ENCODE assay signal across 1 cellular context in the genomic region with DNA sequence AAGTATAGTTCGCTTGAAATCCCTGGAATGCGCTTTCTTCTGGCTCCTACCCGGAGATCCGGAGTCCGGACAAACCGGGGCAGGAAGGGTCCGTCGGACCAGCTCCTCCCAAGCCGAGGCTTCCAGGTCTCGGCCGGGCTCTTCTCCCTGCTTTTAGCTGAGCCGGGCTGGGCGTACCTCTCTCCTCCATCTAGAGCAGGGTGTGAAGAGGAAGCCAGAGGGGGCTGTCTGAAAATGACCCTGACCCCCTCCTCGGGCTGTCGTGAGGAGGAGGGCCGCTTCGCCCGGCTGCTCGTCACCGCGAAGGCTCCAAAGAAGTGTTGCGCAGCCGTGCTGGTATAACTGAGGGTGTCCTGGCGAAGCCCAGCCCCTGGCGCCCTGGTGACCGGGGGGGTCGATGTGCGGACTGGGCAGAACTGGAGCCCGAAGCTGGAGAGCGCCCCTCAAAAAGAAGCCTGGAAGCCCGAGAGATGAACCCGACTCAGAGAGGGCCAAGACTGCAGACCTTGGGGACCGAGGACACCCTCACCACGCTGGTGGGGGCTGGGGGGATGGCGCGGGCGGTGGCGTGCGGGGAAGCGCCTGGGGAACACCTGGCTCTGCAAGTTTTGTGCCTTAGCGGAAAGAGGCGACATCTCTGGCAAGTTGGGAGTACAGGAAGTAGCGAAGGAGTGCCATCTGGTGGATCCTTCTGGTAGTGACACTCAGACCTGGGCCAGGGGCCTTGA.
A peak's percentile ranks its signal among the peaks of the same experiment; 100 is the strongest.
TF ChIP-seq lines count a peak whose summit lies in the region.

No MANE protein-coding gene starts in this region.

TF ChIP-seq in HepG2, 621 proteins besides CTCF, POLR2A, EP300 and RAD21 (continued from another document and continues in another):
- TF ChIP-seq, protein P1, sequence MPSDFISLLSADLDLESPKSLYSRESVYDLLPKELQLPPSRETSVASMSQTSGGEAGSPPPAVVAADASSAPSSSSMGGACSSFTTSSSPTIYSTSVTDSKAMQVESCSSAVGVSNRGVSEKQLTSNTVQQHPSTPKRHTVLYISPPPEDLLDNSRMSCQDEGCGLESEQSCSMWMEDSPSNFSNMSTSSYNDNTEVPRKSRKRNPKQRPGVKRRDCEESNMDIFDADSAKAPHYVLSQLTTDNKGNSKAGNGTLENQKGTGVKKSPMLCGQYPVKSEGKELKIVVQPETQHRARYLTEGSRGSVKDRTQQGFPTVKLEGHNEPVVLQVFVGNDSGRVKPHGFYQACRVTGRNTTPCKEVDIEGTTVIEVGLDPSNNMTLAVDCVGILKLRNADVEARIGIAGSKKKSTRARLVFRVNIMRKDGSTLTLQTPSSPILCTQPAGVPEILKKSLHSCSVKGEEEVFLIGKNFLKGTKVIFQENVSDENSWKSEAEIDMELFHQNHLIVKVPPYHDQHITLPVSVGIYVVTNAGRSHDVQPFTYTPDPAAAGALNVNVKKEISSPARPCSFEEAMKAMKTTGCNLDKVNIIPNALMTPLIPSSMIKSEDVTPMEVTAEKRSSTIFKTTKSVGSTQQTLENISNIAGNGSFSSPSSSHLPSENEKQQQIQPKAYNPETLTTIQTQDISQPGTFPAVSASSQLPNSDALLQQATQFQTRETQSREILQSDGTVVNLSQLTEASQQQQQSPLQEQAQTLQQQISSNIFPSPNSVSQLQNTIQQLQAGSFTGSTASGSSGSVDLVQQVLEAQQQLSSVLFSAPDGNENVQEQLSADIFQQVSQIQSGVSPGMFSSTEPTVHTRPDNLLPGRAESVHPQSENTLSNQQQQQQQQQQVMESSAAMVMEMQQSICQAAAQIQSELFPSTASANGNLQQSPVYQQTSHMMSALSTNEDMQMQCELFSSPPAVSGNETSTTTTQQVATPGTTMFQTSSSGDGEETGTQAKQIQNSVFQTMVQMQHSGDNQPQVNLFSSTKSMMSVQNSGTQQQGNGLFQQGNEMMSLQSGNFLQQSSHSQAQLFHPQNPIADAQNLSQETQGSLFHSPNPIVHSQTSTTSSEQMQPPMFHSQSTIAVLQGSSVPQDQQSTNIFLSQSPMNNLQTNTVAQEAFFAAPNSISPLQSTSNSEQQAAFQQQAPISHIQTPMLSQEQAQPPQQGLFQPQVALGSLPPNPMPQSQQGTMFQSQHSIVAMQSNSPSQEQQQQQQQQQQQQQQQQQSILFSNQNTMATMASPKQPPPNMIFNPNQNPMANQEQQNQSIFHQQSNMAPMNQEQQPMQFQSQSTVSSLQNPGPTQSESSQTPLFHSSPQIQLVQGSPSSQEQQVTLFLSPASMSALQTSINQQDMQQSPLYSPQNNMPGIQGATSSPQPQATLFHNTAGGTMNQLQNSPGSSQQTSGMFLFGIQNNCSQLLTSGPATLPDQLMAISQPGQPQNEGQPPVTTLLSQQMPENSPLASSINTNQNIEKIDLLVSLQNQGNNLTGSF (CRISPR knock-in tag; IDR thresholded peaks at IDR 0.05): 0 out of 2 replicates have a peak, but pooled peaks have one; percentile 29
- no peak for TF ChIP-seq ZNF790 (CRISPR knock-in tag; IDR thresholded peaks at IDR 0.05; ENCODE audit: borderline replicate concordance)
- TF ChIP-seq NKX3-1 (CRISPR knock-in tag; IDR thresholded peaks at IDR 0.05): 0 out of 2 replicates have a peak, but pooled peaks have one; percentile 29
- TF ChIP-seq AKAP8 (CRISPR knock-in tag; IDR thresholded peaks at IDR 0.05): no peak
- TF ChIP-seq, protein P2, sequence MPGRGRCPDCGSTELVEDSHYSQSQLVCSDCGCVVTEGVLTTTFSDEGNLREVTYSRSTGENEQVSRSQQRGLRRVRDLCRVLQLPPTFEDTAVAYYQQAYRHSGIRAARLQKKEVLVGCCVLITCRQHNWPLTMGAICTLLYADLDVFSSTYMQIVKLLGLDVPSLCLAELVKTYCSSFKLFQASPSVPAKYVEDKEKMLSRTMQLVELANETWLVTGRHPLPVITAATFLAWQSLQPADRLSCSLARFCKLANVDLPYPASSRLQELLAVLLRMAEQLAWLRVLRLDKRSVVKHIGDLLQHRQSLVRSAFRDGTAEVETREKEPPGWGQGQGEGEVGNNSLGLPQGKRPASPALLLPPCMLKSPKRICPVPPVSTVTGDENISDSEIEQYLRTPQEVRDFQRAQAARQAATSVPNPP (CRISPR knock-in tag; IDR thresholded peaks at IDR 0.05): no peak
- TF ChIP-seq MXD4 (CRISPR knock-in tag; IDR thresholded peaks at IDR 0.05): no peak
- TF ChIP-seq MATR3 (CRISPR knock-in tag; IDR thresholded peaks at IDR 0.05): no peak
- TF ChIP-seq, protein P3, sequence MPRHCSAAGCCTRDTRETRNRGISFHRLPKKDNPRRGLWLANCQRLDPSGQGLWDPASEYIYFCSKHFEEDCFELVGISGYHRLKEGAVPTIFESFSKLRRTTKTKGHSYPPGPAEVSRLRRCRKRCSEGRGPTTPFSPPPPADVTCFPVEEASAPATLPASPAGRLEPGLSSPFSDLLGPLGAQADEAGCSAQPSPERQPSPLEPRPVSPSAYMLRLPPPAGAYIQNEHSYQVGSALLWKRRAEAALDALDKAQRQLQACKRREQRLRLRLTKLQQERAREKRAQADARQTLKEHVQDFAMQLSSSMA (CRISPR knock-in tag; IDR thresholded peaks at IDR 0.05): no peak
- TF ChIP-seq PAWR (CRISPR knock-in tag; IDR thresholded peaks at IDR 0.05; ENCODE audit: borderline replicate concordance): no peak
- no peak for TF ChIP-seq ZNF598 (CRISPR knock-in tag; IDR thresholded peaks at IDR 0.05; ENCODE audit: borderline replicate concordance)
- no peak for TF ChIP-seq ZFP36L2 (CRISPR knock-in tag; IDR thresholded peaks at IDR 0.05)
- no peak for TF ChIP-seq ZBTB21 (CRISPR knock-in tag; IDR thresholded peaks at IDR 0.05)
- TF ChIP-seq NR2C2 (CRISPR knock-in tag; IDR thresholded peaks at IDR 0.05; ENCODE audit: borderline replicate concordance): no peak
- TF ChIP-seq ZFP82 (CRISPR knock-in tag; IDR thresholded peaks at IDR 0.05; ENCODE audit: borderline replicate concordance): no peak
- no peak for TF ChIP-seq ZNF441 (CRISPR knock-in tag; IDR thresholded peaks at IDR 0.05; ENCODE audit: borderline replicate concordance)
- TF ChIP-seq, protein P4, sequence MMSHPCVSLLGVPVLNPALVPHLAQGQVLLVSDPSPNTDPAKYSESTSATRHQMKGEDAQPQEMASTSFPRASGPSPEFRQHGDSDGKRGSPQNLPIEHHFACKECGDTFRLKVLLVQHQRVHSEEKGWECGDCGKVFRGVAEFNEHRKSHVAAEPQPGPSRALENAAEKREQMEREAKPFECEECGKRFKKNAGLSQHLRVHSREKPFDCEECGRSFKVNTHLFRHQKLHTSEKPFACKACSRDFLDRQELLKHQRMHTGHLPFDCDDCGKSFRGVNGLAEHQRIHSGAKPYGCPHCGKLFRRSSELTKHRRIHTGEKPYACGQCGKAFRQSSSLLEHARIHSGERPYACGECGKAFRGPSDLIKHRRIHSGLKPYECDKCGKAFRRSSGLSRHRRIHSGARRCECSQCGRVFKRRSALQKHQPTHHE (CRISPR knock-in tag; IDR thresholded peaks at IDR 0.05; ENCODE audit: borderline replicate concordance): no peak
- TF ChIP-seq, protein P5, sequence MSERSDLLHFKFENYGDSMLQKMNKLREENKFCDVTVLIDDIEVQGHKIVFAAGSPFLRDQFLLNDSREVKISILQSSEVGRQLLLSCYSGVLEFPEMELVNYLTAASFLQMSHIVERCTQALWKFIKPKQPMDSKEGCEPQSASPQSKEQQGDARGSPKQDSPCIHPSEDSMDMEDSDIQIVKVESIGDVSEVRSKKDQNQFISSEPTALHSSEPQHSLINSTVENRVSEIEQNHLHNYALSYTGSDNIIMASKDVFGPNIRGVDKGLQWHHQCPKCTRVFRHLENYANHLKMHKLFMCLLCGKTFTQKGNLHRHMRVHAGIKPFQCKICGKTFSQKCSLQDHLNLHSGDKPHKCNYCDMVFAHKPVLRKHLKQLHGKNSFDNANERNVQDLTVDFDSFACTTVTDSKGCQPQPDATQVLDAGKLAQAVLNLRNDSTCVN (CRISPR knock-in tag; IDR thresholded peaks at IDR 0.05; ENCODE audit: borderline replicate concordance): no peak
- no peak for TF ChIP-seq SRSF9 (IDR thresholded peaks at IDR 0.05; ENCODE audit: borderline replicate concordance, insufficient read depth, low read depth, low read length, poor library complexity, severe bottlenecking)
- TF ChIP-seq ZNF256 (CRISPR knock-in tag; conservative IDR thresholded peaks at IDR 0.05): no peak
- no peak for TF ChIP-seq ZNF337 (CRISPR knock-in tag; IDR thresholded peaks at IDR 0.05; ENCODE audit: borderline replicate concordance, low read depth)
- TF ChIP-seq, protein P6, sequence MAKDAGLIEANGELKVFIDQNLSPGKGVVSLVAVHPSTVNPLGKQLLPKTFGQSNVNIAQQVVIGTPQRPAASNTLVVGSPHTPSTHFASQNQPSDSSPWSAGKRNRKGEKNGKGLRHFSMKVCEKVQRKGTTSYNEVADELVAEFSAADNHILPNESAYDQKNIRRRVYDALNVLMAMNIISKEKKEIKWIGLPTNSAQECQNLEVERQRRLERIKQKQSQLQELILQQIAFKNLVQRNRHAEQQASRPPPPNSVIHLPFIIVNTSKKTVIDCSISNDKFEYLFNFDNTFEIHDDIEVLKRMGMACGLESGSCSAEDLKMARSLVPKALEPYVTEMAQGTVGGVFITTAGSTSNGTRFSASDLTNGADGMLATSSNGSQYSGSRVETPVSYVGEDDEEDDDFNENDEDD (CRISPR knock-in tag; IDR thresholded peaks at IDR 0.05; ENCODE audit: borderline replicate concordance): no peak; the same call in 1 of the 2 replicates
- TF ChIP-seq, protein P7, sequence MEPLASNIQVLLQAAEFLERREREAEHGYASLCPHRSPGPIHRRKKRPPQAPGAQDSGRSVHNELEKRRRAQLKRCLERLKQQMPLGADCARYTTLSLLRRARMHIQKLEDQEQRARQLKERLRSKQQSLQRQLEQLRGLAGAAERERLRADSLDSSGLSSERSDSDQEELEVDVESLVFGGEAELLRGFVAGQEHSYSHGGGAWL (CRISPR knock-in tag; IDR thresholded peaks at IDR 0.05): 0 out of 2 replicates have a peak, but pooled peaks have one; percentile 27
- no peak for TF ChIP-seq CREM (IDR thresholded peaks at IDR 0.05)
- TF ChIP-seq CREM (CRISPR knock-in tag; IDR thresholded peaks at IDR 0.05): no peak
- no peak for TF ChIP-seq XBP1 (CRISPR knock-in tag; IDR thresholded peaks at IDR 0.05)
- TF ChIP-seq, protein P8, sequence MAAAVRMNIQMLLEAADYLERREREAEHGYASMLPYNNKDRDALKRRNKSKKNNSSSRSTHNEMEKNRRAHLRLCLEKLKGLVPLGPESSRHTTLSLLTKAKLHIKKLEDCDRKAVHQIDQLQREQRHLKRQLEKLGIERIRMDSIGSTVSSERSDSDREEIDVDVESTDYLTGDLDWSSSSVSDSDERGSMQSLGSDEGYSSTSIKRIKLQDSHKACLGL (CRISPR knock-in tag; IDR thresholded peaks at IDR 0.05): 0 out of 2 replicates have a peak, but pooled peaks have one; percentile 38
- TF ChIP-seq, protein P9, sequence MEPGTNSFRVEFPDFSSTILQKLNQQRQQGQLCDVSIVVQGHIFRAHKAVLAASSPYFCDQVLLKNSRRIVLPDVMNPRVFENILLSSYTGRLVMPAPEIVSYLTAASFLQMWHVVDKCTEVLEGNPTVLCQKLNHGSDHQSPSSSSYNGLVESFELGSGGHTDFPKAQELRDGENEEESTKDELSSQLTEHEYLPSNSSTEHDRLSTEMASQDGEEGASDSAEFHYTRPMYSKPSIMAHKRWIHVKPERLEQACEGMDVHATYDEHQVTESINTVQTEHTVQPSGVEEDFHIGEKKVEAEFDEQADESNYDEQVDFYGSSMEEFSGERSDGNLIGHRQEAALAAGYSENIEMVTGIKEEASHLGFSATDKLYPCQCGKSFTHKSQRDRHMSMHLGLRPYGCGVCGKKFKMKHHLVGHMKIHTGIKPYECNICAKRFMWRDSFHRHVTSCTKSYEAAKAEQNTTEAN (CRISPR knock-in tag; conservative IDR thresholded peaks at IDR 0.05): peak; percentile 42; the same call in 1 of the 2 replicates
- TF ChIP-seq, protein P10, sequence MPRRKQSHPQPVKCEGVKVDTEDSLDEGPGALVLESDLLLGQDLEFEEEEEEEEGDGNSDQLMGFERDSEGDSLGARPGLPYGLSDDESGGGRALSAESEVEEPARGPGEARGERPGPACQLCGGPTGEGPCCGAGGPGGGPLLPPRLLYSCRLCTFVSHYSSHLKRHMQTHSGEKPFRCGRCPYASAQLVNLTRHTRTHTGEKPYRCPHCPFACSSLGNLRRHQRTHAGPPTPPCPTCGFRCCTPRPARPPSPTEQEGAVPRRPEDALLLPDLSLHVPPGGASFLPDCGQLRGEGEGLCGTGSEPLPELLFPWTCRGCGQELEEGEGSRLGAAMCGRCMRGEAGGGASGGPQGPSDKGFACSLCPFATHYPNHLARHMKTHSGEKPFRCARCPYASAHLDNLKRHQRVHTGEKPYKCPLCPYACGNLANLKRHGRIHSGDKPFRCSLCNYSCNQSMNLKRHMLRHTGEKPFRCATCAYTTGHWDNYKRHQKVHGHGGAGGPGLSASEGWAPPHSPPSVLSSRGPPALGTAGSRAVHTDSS (CRISPR knock-in tag; conservative IDR thresholded peaks at IDR 0.05): no peak
- TF ChIP-seq ZNF747 (CRISPR knock-in tag; IDR thresholded peaks at IDR 0.05; ENCODE audit: borderline replicate concordance): no peak
- TF ChIP-seq NBN (conservative IDR thresholded peaks at IDR 0.05): no peak
- no peak for TF ChIP-seq FOXA3 (CRISPR knock-in tag; IDR thresholded peaks at IDR 0.05)
- TF ChIP-seq, protein P11, sequence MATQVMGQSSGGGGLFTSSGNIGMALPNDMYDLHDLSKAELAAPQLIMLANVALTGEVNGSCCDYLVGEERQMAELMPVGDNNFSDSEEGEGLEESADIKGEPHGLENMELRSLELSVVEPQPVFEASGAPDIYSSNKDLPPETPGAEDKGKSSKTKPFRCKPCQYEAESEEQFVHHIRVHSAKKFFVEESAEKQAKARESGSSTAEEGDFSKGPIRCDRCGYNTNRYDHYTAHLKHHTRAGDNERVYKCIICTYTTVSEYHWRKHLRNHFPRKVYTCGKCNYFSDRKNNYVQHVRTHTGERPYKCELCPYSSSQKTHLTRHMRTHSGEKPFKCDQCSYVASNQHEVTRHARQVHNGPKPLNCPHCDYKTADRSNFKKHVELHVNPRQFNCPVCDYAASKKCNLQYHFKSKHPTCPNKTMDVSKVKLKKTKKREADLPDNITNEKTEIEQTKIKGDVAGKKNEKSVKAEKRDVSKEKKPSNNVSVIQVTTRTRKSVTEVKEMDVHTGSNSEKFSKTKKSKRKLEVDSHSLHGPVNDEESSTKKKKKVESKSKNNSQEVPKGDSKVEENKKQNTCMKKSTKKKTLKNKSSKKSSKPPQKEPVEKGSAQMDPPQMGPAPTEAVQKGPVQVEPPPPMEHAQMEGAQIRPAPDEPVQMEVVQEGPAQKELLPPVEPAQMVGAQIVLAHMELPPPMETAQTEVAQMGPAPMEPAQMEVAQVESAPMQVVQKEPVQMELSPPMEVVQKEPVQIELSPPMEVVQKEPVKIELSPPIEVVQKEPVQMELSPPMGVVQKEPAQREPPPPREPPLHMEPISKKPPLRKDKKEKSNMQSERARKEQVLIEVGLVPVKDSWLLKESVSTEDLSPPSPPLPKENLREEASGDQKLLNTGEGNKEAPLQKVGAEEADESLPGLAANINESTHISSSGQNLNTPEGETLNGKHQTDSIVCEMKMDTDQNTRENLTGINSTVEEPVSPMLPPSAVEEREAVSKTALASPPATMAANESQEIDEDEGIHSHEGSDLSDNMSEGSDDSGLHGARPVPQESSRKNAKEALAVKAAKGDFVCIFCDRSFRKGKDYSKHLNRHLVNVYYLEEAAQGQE (IDR thresholded peaks at IDR 0.05; ENCODE audit: borderline replicate concordance in 1 of 2, low read depth in 1 of 2, low read length in 2 of 2): peak in 1 of 2 experiments; percentile 63; a peak in 1 of 4 replicates
- TF ChIP-seq SRSF4 (IDR thresholded peaks at IDR 0.05; ENCODE audit: low read depth, low read length, poor library complexity, severe bottlenecking): no peak
- no peak for TF ChIP-seq IRX3 (CRISPR knock-in tag; IDR thresholded peaks at IDR 0.05; ENCODE audit: borderline replicate concordance, low read depth)
